Comparison of ENCODE assay signal across 12 cellular contexts in the genomic region with DNA sequence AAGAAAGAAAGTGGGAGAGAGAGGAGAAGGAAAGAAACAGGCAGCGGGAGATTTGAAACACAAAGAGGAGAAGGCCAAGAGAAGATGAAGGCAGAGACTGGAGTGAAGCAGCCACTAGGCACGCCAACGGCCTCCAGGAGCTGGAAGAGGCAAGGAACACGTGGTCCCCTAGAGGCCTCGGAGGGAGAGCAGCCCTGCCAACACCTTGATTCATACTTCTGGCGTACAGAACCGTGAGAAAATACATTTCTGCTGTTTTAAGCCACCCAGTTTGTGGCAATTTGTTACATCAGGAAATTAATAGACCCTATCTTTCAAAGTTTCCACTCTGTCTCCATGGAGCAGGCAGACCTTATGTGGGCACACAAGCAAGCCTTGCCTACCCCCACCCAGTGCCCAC.
"Had no signal": no experiment of that assay in that cellular context is flagged by ENCODE, and none has a peak within 500 bp of the region (broad histone marks: within the 10 kb centered on the region; RNA-seq: fewer than 3 reads in every experiment).

No MANE protein-coding gene starts in this region.

- H3K4me1 ChIP-seq: right lobe of liver, vagina had no signal

- H3K4me3 ChIP-seq: right lobe of liver, tibial nerve, vagina had no signal

- DNase-seq: activated CD4-positive, alpha-beta T cell treated with anti-CD3 and anti-CD28 coated beads, Interleukin-2, amount 50 U/mL, for 48 hours; activated naive CD4-positive, alpha-beta T cell treated with anti-CD3 and anti-CD28 coated beads for 36 hours; erythroblast; midbrain; right lobe of liver; stimulated activated CD4-positive, alpha-beta T cell treated with anti-CD3 and anti-CD28 coated beads, Interleukin-1b, Interleukin-23, amount 100 ng/mL, for 48 hours; stimulated activated naive CD8-positive, alpha-beta T cell treated with anti-CD3 and anti-CD28 coated beads, Interleukin-15, amount 100 ng/mL, for 72 hours; T-helper 17 cell; WERI-Rb-1 had no signal

- H3K27ac ChIP-seq: right lobe of liver, tibial nerve, vagina, WERI-Rb-1 had no signal

- H3K27me3 ChIP-seq: right lobe of liver, tibial nerve, vagina had no signal

- H3K9me3 ChIP-seq: right lobe of liver, tibial nerve, vagina had no signal

- H3K36me3 ChIP-seq: right lobe of liver, tibial nerve, vagina, WERI-Rb-1 had no signal

- ATAC-seq: activated T-helper 17 cell treated with anti-CD3 and anti-CD28 coated beads, Interleukin-2, amount 50 U/mL, for 72 hours; right lobe of liver; stimulated activated naive CD8-positive, alpha-beta T cell treated with anti-CD3 and anti-CD28 coated beads, Interleukin-15, amount 100 ng/mL, for 72 hours; T-helper 17 cell had no signal
